Comparison of ENCODE assay signal across 14 cellular contexts in genomic region chr2:10269711-10270610, GRCh38. TPM values are rescaled to one million over a fixed set of nuclear protein-coding genes. Genes with fewer than 3 reads are reported as not detected.
DNase-seq lines count a peak whose midpoint lies in the region; ATAC-seq and TF ChIP-seq lines count a peak whose summit lies in the region.
"Had no signal": no experiment of that assay in that cellular context is flagged by ENCODE, and none has a peak within 500 bp of the region (broad histone marks: within the 10 kb centered on the region; RNA-seq: fewer than 3 reads in every experiment).

No MANE protein-coding gene starts in this region.

- no peak overlapping the region for H3K9ac ChIP-seq in liver (ENCODE audit: low read depth in 1 of 2, low read length in 2 of 2)
- H3K9ac ChIP-seq: GM23248, KMS-11 had no signal

- no peak for TF ChIP-seq RAD21 in liver (IDR thresholded peaks at IDR 0.05)

- POLR2A ChIA-PET in activated naive CD8-positive, alpha-beta T cell treated with anti-CD3 and anti-CD28 coated beads, Interleukin-2, amount 10 ng/mL, durations not matched to agents 7 days and 5 days (lab: Charles Lee), result interaction anchor here (0.6 to 1.8 kb wide), 3 partner anchors 138 to 177 kb away, joined by 3 to 8 read pairs (median 6); no protein-coding TSS in a partner anchor

- no peaks in the 10 kb centered on the region for H3K9me3 Mint-ChIP-seq in activated naive CD8-positive, alpha-beta T cell treated with anti-CD3 and anti-CD28 coated beads, Interleukin-2, amount 10 ng/mL, durations not matched to agents 7 days and 5 days
- H3K9me3 Mint-ChIP-seq in activated naive CD8-positive, alpha-beta T cell treated with anti-CD3 and anti-CD28 coated beads for 36 hours, result no peaks in the 10 kb centered on the region
- H3K9me3 Mint-ChIP-seq in type B pancreatic cell, result no peaks in the 10 kb centered on the region
- H3K9me3 Mint-ChIP-seq: T-helper 2 cell treated with Interferon-gamma antibody and Interleukin-4, amounts not matched to agents 5 μg/mL and 100 μg/mL, for 36 hours had no signal

- DNase-seq in activated naive CD8-positive, alpha-beta T cell treated with anti-CD3 and anti-CD28 coated beads, Interleukin-2, amount 10 ng/mL, durations not matched to agents 7 days and 5 days, result peak; percentile 25
- DNase-seq in activated naive CD8-positive, alpha-beta T cell treated with anti-CD3 and anti-CD28 coated beads for 36 hours, result no peak
- peak; percentile 62 for DNase-seq in type B pancreatic cell (ENCODE audit: extremely low spot score, unreplicated experiment)
- DNase-seq in HPDE6-E6E7 (ENCODE audit: extremely low spot score), result no peak
- DNase-seq in DMS114 treated with DMSO at 0.1 percent for 48 hours (lab: John Stamatoyannopoulos, UW; ENCODE audit: unreplicated experiment), result no peak
- no peak for DNase-seq in HT-29 (ENCODE audit: low spot score)
- DNase-seq: heart right ventricle had no signal

- peaks cover 6% of the 10 kb centered on the region for H3K4me1 Mint-ChIP-seq in activated naive CD8-positive, alpha-beta T cell treated with anti-CD3 and anti-CD28 coated beads, Interleukin-2, amount 10 ng/mL, durations not matched to agents 7 days and 5 days
- H3K4me1 Mint-ChIP-seq in activated naive CD8-positive, alpha-beta T cell treated with anti-CD3 and anti-CD28 coated beads for 36 hours, result peaks cover 4% of the 10 kb centered on the region
- H3K4me1 Mint-ChIP-seq in type B pancreatic cell (ENCODE audit: unreplicated experiment), result no peaks in the 10 kb centered on the region

- TF ChIP-seq CTCF in liver (IDR thresholded peaks at IDR 0.05; ENCODE audit: low read depth, low read length, missing input control) (no peak), type B pancreatic cell (conservative IDR thresholded peaks at IDR 0.05) (no peak)

- no peaks in the 10 kb centered on the region for H3K27me3 Mint-ChIP-seq in activated naive CD8-positive, alpha-beta T cell treated with anti-CD3 and anti-CD28 coated beads, Interleukin-2, amount 10 ng/mL, durations not matched to agents 7 days and 5 days
- H3K27me3 Mint-ChIP-seq in activated naive CD8-positive, alpha-beta T cell treated with anti-CD3 and anti-CD28 coated beads for 36 hours, result no peaks in the 10 kb centered on the region
- peaks cover 2% of the 10 kb centered on the region for H3K27me3 Mint-ChIP-seq in type B pancreatic cell
- H3K27me3 Mint-ChIP-seq: naive thymus-derived CD4-positive, alpha-beta T cell had no signal

- no peaks in the 10 kb centered on the region for H3K9me3 ChIP-seq in liver (ENCODE audit: control insufficient read depth in 4 of 4, low read length in 3 of 4)
- H3K9me3 ChIP-seq: esophagus muscularis mucosa, heart right ventricle had no signal

- no peak overlapping the region for H3K4me3 Mint-ChIP-seq in activated naive CD8-positive, alpha-beta T cell treated with anti-CD3 and anti-CD28 coated beads, Interleukin-2, amount 10 ng/mL, durations not matched to agents 7 days and 5 days
- no peak overlapping the region for H3K4me3 Mint-ChIP-seq in activated naive CD8-positive, alpha-beta T cell treated with anti-CD3 and anti-CD28 coated beads for 36 hours
- no peak overlapping the region for H3K4me3 Mint-ChIP-seq in type B pancreatic cell
- H3K4me3 Mint-ChIP-seq: T-helper 2 cell treated with Interferon-gamma antibody and Interleukin-4, amounts not matched to agents 5 μg/mL and 100 μg/mL, for 36 hours had no signal

- H3K27ac Mint-ChIP-seq in activated naive CD8-positive, alpha-beta T cell treated with anti-CD3 and anti-CD28 coated beads, Interleukin-2, amount 10 ng/mL, durations not matched to agents 7 days and 5 days, result no peak overlapping the region
- H3K27ac Mint-ChIP-seq in activated naive CD8-positive, alpha-beta T cell treated with anti-CD3 and anti-CD28 coated beads for 36 hours, result no peak overlapping the region
- H3K27ac Mint-ChIP-seq in type B pancreatic cell, result no peak overlapping the region
- H3K27ac Mint-ChIP-seq: T-helper 2 cell treated with Interferon-gamma antibody and Interleukin-4, amounts not matched to agents 5 μg/mL and 100 μg/mL, for 36 hours had no signal

- WGBS in liver, result 91% methylated on average over 15 of the region's 15 CpGs

- H3K36me3 Mint-ChIP-seq in activated naive CD8-positive, alpha-beta T cell treated with anti-CD3 and anti-CD28 coated beads, Interleukin-2, amount 10 ng/mL, durations not matched to agents 7 days and 5 days, result no peaks in the 10 kb centered on the region
- H3K36me3 Mint-ChIP-seq in activated naive CD8-positive, alpha-beta T cell treated with anti-CD3 and anti-CD28 coated beads for 36 hours, result no peaks in the 10 kb centered on the region
- H3K36me3 Mint-ChIP-seq in type B pancreatic cell, result no peaks in the 10 kb centered on the region
- H3K36me3 Mint-ChIP-seq: naive thymus-derived CD4-positive, alpha-beta T cell had no signal

- peaks cover 4 to 18% (median 16%) of the 10 kb centered on the region in 4 donors for H3K4me1 ChIP-seq in liver (ENCODE audit: control insufficient read depth in 4 of 4, insufficient read depth in 4 of 4, low read length in 3 of 4)

- H3K27ac ChIP-seq in liver (ENCODE audit: low read depth in 1 of 2, low read length in 2 of 2), result peak overlapping the region; percentile 21 to 29
- H3K27ac ChIP-seq: esophagus muscularis mucosa, GM23248, heart right ventricle, KMS-11 had no signal

- H3K36me3 ChIP-seq in liver (ENCODE audit: control insufficient read depth in 4 of 4, insufficient read depth in 3 of 4, low read depth in 1 of 4, low read length in 3 of 4), result no peaks in the 10 kb centered on the region
- H3K36me3 ChIP-seq: esophagus muscularis mucosa, heart right ventricle had no signal

- no peaks in the 10 kb centered on the region for H3K27me3 ChIP-seq in liver (ENCODE audit: control insufficient read depth in 4 of 4, insufficient read depth in 4 of 4, low read length in 3 of 4)
- H3K27me3 ChIP-seq: esophagus muscularis mucosa, heart right ventricle had no signal

- no peak overlapping the region for H3K4me3 ChIP-seq in liver (ENCODE audit: low read depth in 1 of 3, low read length in 3 of 3)
- H3K4me3 ChIP-seq: esophagus muscularis mucosa, GM23248, heart right ventricle had no signal

- no peak for ATAC-seq in activated naive CD8-positive, alpha-beta T cell treated with anti-CD3 and anti-CD28 coated beads, Interleukin-2, amount 10 ng/mL, durations not matched to agents 7 days and 5 days (ENCODE audit: low read depth)
- ATAC-seq in SK-N-SH treated with all-trans-retinoic acid at 6 μM for 48 hours, result peak; percentile 21

TF ChIP-seq in SK-N-SH treated with all-trans-retinoic acid at 6 μM for 48 hours, 23 proteins besides CTCF, POLR2A, EP300 and RAD21 (continues in another document):
- TF ChIP-seq CREB5 (CRISPR knock-in tag; IDR thresholded peaks at IDR 0.05; ENCODE audit: low read depth) (no peak), PPARA (CRISPR knock-in tag; IDR thresholded peaks at IDR 0.05; ENCODE audit: borderline replicate concordance) (no peak), RARB (CRISPR knock-in tag; IDR thresholded peaks at IDR 0.05) (no peak), ISL1 (CRISPR knock-in tag; IDR thresholded peaks at IDR 0.05) (no peak), TOX (CRISPR knock-in tag; IDR thresholded peaks at IDR 0.05; ENCODE audit: borderline replicate concordance) (no peak), OSR1 (CRISPR knock-in tag; IDR thresholded peaks at IDR 0.05) (no peak), ZNF70 (CRISPR knock-in tag; IDR thresholded peaks at IDR 0.05) (no peak), TCF4 (CRISPR knock-in tag; IDR thresholded peaks at IDR 0.05; ENCODE audit: borderline replicate concordance) (no peak)

TF ChIP-seq in liver, 16 proteins besides CTCF, POLR2A, EP300 and RAD21:
- TF ChIP-seq, protein P1, sequence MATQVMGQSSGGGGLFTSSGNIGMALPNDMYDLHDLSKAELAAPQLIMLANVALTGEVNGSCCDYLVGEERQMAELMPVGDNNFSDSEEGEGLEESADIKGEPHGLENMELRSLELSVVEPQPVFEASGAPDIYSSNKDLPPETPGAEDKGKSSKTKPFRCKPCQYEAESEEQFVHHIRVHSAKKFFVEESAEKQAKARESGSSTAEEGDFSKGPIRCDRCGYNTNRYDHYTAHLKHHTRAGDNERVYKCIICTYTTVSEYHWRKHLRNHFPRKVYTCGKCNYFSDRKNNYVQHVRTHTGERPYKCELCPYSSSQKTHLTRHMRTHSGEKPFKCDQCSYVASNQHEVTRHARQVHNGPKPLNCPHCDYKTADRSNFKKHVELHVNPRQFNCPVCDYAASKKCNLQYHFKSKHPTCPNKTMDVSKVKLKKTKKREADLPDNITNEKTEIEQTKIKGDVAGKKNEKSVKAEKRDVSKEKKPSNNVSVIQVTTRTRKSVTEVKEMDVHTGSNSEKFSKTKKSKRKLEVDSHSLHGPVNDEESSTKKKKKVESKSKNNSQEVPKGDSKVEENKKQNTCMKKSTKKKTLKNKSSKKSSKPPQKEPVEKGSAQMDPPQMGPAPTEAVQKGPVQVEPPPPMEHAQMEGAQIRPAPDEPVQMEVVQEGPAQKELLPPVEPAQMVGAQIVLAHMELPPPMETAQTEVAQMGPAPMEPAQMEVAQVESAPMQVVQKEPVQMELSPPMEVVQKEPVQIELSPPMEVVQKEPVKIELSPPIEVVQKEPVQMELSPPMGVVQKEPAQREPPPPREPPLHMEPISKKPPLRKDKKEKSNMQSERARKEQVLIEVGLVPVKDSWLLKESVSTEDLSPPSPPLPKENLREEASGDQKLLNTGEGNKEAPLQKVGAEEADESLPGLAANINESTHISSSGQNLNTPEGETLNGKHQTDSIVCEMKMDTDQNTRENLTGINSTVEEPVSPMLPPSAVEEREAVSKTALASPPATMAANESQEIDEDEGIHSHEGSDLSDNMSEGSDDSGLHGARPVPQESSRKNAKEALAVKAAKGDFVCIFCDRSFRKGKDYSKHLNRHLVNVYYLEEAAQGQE (IDR thresholded peaks at IDR 0.05), result no peak
- TF ChIP-seq HNF4A (conservative IDR thresholded peaks at IDR 0.05), result no peak
TF ChIP-seq in liver: peak in this region for 0.

RNA-seq across cellular contexts. Expression of gene HPCAL1, which starts 32.7 kb away (rescaled TPM):
- total RNA-seq in activated naive CD8-positive, alpha-beta T cell treated with anti-CD3 and anti-CD28 coated beads, Interleukin-2, amount 10 ng/mL, durations not matched to agents 7 days and 5 days, result 10 to 100 TPM; 75.8 to 77.1 TPM
- 100 to 1,000 TPM; 100 to 105 TPM for total RNA-seq in activated naive CD8-positive, alpha-beta T cell treated with anti-CD3 and anti-CD28 coated beads for 36 hours
- total RNA-seq in liver (10 to 100 TPM; 17.3 to 18.1 TPM), type B pancreatic cell (ENCODE audit: low replicate concordance) (13.4 and 17.8 TPM in 2 replicates)
- 10 to 100 TPM; 27.7 to 27.9 TPM for polyA plus RNA-seq in liver
- total RNA-seq in HT-29 (2014; rRNA removed; shearing (Covaris generic)), result 151 and 164 TPM in 2 replicates

Comparison
In these comparisons a context has a peak if more than half of its experiments do, and no peak if none do; other contexts are left out.
1. DNase-seq: peak in activated naive CD8-positive, alpha-beta T cell treated with anti-CD3 and anti-CD28 coated beads, Interleukin-2, amount 10 ng/mL, durations not matched to agents 7 days and 5 days (single experiment) and type B pancreatic cell (single experiment); none in activated naive CD8-positive, alpha-beta T cell treated with anti-CD3 and anti-CD28 coated beads for 36 hours (single experiment), HPDE6-E6E7 (single experiment), DMS114 treated with DMSO at 0.1 percent for 48 hours (single experiment) and HT-29 (single experiment).